In genomic region chr7:16847381-16847860, GRCh38 we compare ENCODE assay signal across 11 cellular contexts. TPM values are rescaled to one million over a fixed set of nuclear protein-coding genes. Genes with fewer than 3 reads are reported as not detected.
DNase-seq lines count a peak whose midpoint lies in the region; ATAC-seq, FAIRE-seq and TF ChIP-seq lines count a peak whose summit lies in the region.
"Had no signal": no experiment of that assay in that cellular context is flagged by ENCODE, and none has a peak within 500 bp of the region (broad histone marks: within the 10 kb centered on the region; RNA-seq: fewer than 3 reads in every experiment).

No MANE protein-coding gene starts in this region.

- CTCF ChIA-PET in HepG2 (lab: Yijun Ruan, JAX; ENCODE audit: low intra/inter-chr PET ratio, low total read pairs): no interaction called here

- TF ChIP-seq CTCF in C4-2B (conservative IDR thresholded peaks at IDR 0.05) (no peak), VCaP (conservative IDR thresholded peaks at IDR 0.05) (no peak), HepG2 (CRISPR knock-in tag; IDR thresholded peaks at IDR 0.05) (no peak)

- no peak for TF ChIP-seq RAD21 in HepG2 (CRISPR knock-in tag; IDR thresholded peaks at IDR 0.05)

- FAIRE-seq in HepG2 (lab: Jason Lieb, UNC): no peak
- FAIRE-seq: colon had no signal

- WGBS in HepG2 (ENCODE audit: low lambda C conversion rate): 13% methylated on average over 6 of the region's 6 CpGs

- intact Hi-C loops in HepG2 (cut with micrococcal nuclease; ENCODE audit: unreplicated experiment): no loop called here

- H3K4me1 ChIP-seq in HepG2 (ENCODE audit: insufficient read depth, low read length): peaks cover 10% of the 10 kb centered on the region

- H3K9ac ChIP-seq in HepG2 (ENCODE audit: insufficient read depth, low read depth, low read length): no peak overlapping the region
- H3K9ac ChIP-seq: BLaER1 treated with 17β-estradiol and CSF1 and Interleukin-3, amounts not matched to agents 10 nM and 100 nM had no signal

- H3K9me3 ChIP-seq in HepG2 (ENCODE audit: low read length): no peaks in the 10 kb centered on the region
- H3K9me3 ChIP-seq: BLaER1 treated with 17β-estradiol and CSF1 and Interleukin-3, amounts not matched to agents 10 nM and 100 nM had no signal

- TF ChIP-seq POLR2A in HepG2 (IDR thresholded peaks at IDR 0.05; ENCODE audit: insufficient read depth in 1 of 2, low read depth in 2 of 2, low read length in 2 of 2): no peak

- H3K79me2 ChIP-seq in HepG2 (ENCODE audit: insufficient read depth, low read length): no peaks in the 10 kb centered on the region

- POLR2A ChIA-PET in HepG2 (lab: Yijun Ruan, JAX): no interaction called here

- H3K27ac ChIP-seq in C4-2B (peak overlapping the region; percentile 60; the same call in 1 of the 2 replicates), VCaP (peak overlapping the region; percentile 47), HepG2 (ENCODE audit: extremely low read length, insufficient read depth, low read length) (no peak overlapping the region)
- H3K27ac ChIP-seq: BLaER1 treated with 17β-estradiol and CSF1 and Interleukin-3, amounts not matched to agents 10 nM and 100 nM had no signal

- peak; percentile 86 for ATAC-seq in HepG2
- ATAC-seq in GM18907 (IDR thresholded peaks at IDR 0.05; ENCODE audit: unreplicated experiment): no peak

- no TSS peak for BruUV-seq in HepG2 (replicated peaks; lab: Mats Ljungman, UMichigan)

- TF ChIP-seq EP300 in HepG2 (IDR thresholded peaks at IDR 0.05; ENCODE audit: low read depth in 2 of 2, low read length in 2 of 2): no peak
- no peak for TF ChIP-seq EP300 in HepG2 (CRISPR knock-in tag; IDR thresholded peaks at IDR 0.05; ENCODE audit: borderline replicate concordance)

- H3K27me3 ChIP-seq in HepG2 (ENCODE audit: control insufficient read depth in 1 of 2, insufficient read depth in 2 of 2, low read length in 2 of 2): peaks cover 0 to 9% of the 10 kb centered on the region in 2 experiments; a peak in 1 of 5 replicates

- H4K20me1 ChIP-seq in HepG2 (ENCODE audit: insufficient read depth, low read length): no peaks in the 10 kb centered on the region

- no peaks in the 10 kb centered on the region for H3K36me3 ChIP-seq in HepG2 (replicated peaks in 1 of 2; ENCODE audit: control insufficient read depth in 1 of 2, insufficient read depth in 2 of 2, low read length in 2 of 2)
- H3K36me3 ChIP-seq: BLaER1 treated with 17β-estradiol and CSF1 and Interleukin-3, amounts not matched to agents 10 nM and 100 nM had no signal

- peak; percentile 9 for DNase-seq in NCI-H1092 (lab: John Stamatoyannopoulos, UW)
- DNase-seq in HepG2 (ENCODE audit: low spot score): peak; percentile 50
- DNase-seq in NCI-H82 treated with DMSO at 0.1 percent for 48 hours (lab: John Stamatoyannopoulos, UW; ENCODE audit: unreplicated experiment): no peak
- DNase-seq in RKO (ENCODE audit: low spot score): no peak
- DNase-seq in cerebellar cortex (ENCODE audit: low spot score): no peak
- DNase-seq: KG1 had no signal

- H3K4me3 ChIP-seq in HepG2 (replicated peaks in 1 of 3; ENCODE audit: insufficient read depth in 1 of 3, low read depth in 2 of 3, low read length in 3 of 3): no peak overlapping the region
- H3K4me3 ChIP-seq: BLaER1 treated with 17β-estradiol and CSF1 and Interleukin-3, amounts not matched to agents 10 nM and 100 nM had no signal

- in situ Hi-C loops in HepG2 (cut with HindIII; ENCODE audit: extremely low pct_ligation_motif_present, low pct_unique_long_range_greater_than_20kb): no loop called here

- no peak overlapping the region for H3K4me2 ChIP-seq in HepG2 (ENCODE audit: low read depth, low read length)
- H3K4me2 ChIP-seq: BLaER1 treated with 17β-estradiol and CSF1 and Interleukin-3, amounts not matched to agents 10 nM and 100 nM had no signal

- no peak overlapping the region for H2AFZ ChIP-seq in HepG2 (ENCODE audit: low read length)

TF ChIP-seq in HepG2, 621 proteins besides CTCF, POLR2A, EP300 and RAD21 (continues in another document):
- TF ChIP-seq PCBP2 (optimal IDR thresholded peaks at IDR 0.05; ENCODE audit: low read depth, low read length, poor library complexity, severe bottlenecking) (no peak), E2F1 (CRISPR knock-in tag; IDR thresholded peaks at IDR 0.05) (no peak), ARID3A (IDR thresholded peaks at IDR 0.05; ENCODE audit: low read depth, low read length) (0 out of 2 replicates have a peak, but pooled peaks have one; percentile 17), ZNF740 (CRISPR knock-in tag; IDR thresholded peaks at IDR 0.05) (no peak)

RNA-seq across cellular contexts. Expression of gene AGR3, which starts 34.4 kb away (rescaled TPM):
- total RNA-seq in HepG2 (2016; rRNA removed; fragmentation: Illumina TruSeq; extraction: Trizol): not detected in 2 replicates
- total RNA-seq in HepG2 (2016; cell fraction: cytosol; rRNA removed; fragmentation: Illumina TruSeq; extraction: Trizol; ENCODE audit: low read depth): not detected in 2 replicates
- total RNA-seq in HepG2 (2016; cell fraction: insoluble cytoplasmic fraction; rRNA removed; fragmentation: Illumina TruSeq; extraction: Trizol): not detected in 2 replicates
- total RNA-seq in HepG2 (2016; cell fraction: membrane; rRNA removed; fragmentation: Illumina TruSeq; extraction: Trizol): not detected in 2 replicates
- total RNA-seq in HepG2 (2016; cell fraction: nucleus; rRNA removed; fragmentation: Illumina TruSeq; extraction: Trizol): not detected in 2 replicates
- not detected in 2 replicates for polyA plus RNA-seq in HepG2 (2011; rRNA removed)
- not detected in 2 replicates for polyA plus RNA-seq in HepG2 (2011; cell fraction: cytosol; rRNA removed)
- polyA plus RNA-seq in HepG2 (2011; cell fraction: nucleus; rRNA removed): not detected in 2 replicates
- not detected in 2 replicates for polyA plus RNA-seq in HepG2 (2012)
- not detected in 2 replicates for polyA plus RNA-seq in HepG2 (2016; cell fraction: cytosol; fragmentation: Illumina TruSeq; extraction: Trizol; ENCODE audit: low read depth)
- polyA plus RNA-seq in HepG2 (2016; cell fraction: insoluble cytoplasmic fraction; fragmentation: Illumina TruSeq; extraction: Trizol; ENCODE audit: low read depth): not detected in 2 replicates
- polyA plus RNA-seq in HepG2 (2016; cell fraction: membrane; fragmentation: Illumina TruSeq; extraction: Trizol; ENCODE audit: low read depth): not detected in 2 replicates
- polyA plus RNA-seq in HepG2 (2016; cell fraction: nucleus; fragmentation: Illumina TruSeq; extraction: Trizol; ENCODE audit: insufficient read depth, low read depth): not detected in 2 replicates
- not detected in 2 replicates for polyA minus RNA-seq in HepG2 (2011; rRNA and poly(A)+ RNA removed; ENCODE audit: low replicate concordance)
- polyA minus RNA-seq in HepG2 (2011; cell fraction: cytosol; rRNA and poly(A)+ RNA removed): not detected in 2 replicates
- polyA minus RNA-seq in HepG2 (2011; cell fraction: nucleus; rRNA and poly(A)+ RNA removed): not detected in 2 replicates

RNA-seq across cellular contexts. Expression of gene AGR2, which starts 42.6 kb away (rescaled TPM):
- 1.3 and 2.9 TPM in 2 replicates for total RNA-seq in HepG2 (2016; rRNA removed; fragmentation: Illumina TruSeq; extraction: Trizol)
- total RNA-seq in HepG2 (2016; cell fraction: cytosol; rRNA removed; fragmentation: Illumina TruSeq; extraction: Trizol; ENCODE audit: low read depth): 0.88 and 1.6 TPM in 2 replicates
- total RNA-seq in HepG2 (2016; cell fraction: insoluble cytoplasmic fraction; rRNA removed; fragmentation: Illumina TruSeq; extraction: Trizol): 2.5 and 2.9 TPM in 2 replicates
- 1.3 and 1.4 TPM in 2 replicates for total RNA-seq in HepG2 (2016; cell fraction: membrane; rRNA removed; fragmentation: Illumina TruSeq; extraction: Trizol)
- total RNA-seq in HepG2 (2016; cell fraction: nucleus; rRNA removed; fragmentation: Illumina TruSeq; extraction: Trizol): 3.7 and 5.2 TPM in 2 replicates
- 1.7 and 2.2 TPM in 2 replicates for polyA plus RNA-seq in HepG2 (2011; rRNA removed)
- 5.0 and 7.9 TPM in 2 replicates for polyA plus RNA-seq in HepG2 (2011; cell fraction: cytosol; rRNA removed)
- polyA plus RNA-seq in HepG2 (2011; cell fraction: nucleus; rRNA removed): 0.51 and 1.4 TPM in 2 replicates
- polyA plus RNA-seq in HepG2 (2012): 1.3 and 2.3 TPM in 2 replicates
- polyA plus RNA-seq in HepG2 (2016; cell fraction: cytosol; fragmentation: Illumina TruSeq; extraction: Trizol; ENCODE audit: low read depth): 0.35 and 1.4 TPM in 2 replicates
- polyA plus RNA-seq in HepG2 (2016; cell fraction: insoluble cytoplasmic fraction; fragmentation: Illumina TruSeq; extraction: Trizol; ENCODE audit: low read depth): 1.1 and 2.6 TPM in 2 replicates
- polyA plus RNA-seq in HepG2 (2016; cell fraction: membrane; fragmentation: Illumina TruSeq; extraction: Trizol; ENCODE audit: low read depth): 0.48 and 1.1 TPM in 2 replicates
- 4.6 and 6.6 TPM in 2 replicates for polyA plus RNA-seq in HepG2 (2016; cell fraction: nucleus; fragmentation: Illumina TruSeq; extraction: Trizol; ENCODE audit: insufficient read depth, low read depth)
- polyA minus RNA-seq in HepG2 (2011; rRNA and poly(A)+ RNA removed; ENCODE audit: low replicate concordance): 2.1 and 4.6 TPM in 2 replicates
- 0.88 and 1.9 TPM in 2 replicates for polyA minus RNA-seq in HepG2 (2011; cell fraction: cytosol; rRNA and poly(A)+ RNA removed)
- polyA minus RNA-seq in HepG2 (2011; cell fraction: nucleus; rRNA and poly(A)+ RNA removed): 0.25 TPM in 1 of 2 replicates, not detected in the other

Comparison
In these comparisons a context has a peak if more than half of its experiments do, and no peak if none do; other contexts are left out.
1. DNase-seq: peak in NCI-H1092 (single experiment) and HepG2 (single experiment); none in NCI-H82 treated with DMSO at 0.1 percent for 48 hours (single experiment), RKO (single experiment) and cerebellar cortex (single experiment).